Comparison of ENCODE assay signal across 27 cellular contexts in genomic region chr15:22870865-22871264, GRCh38.
"Had no signal": no experiment of that assay in that cellular context is flagged by ENCODE, and none has a peak within 500 bp of the region (broad histone marks: within the 10 kb centered on the region; RNA-seq: fewer than 3 reads in every experiment).

No MANE protein-coding gene starts in this region.

- ATAC-seq: activated CD4-positive, alpha-beta T cell treated with anti-CD3 and anti-CD28 coated beads for 36 hours; activated CD8-positive, alpha-beta memory T cell treated with anti-CD3 and anti-CD28 coated beads, Interleukin-2, amount 10 ng/mL, durations not matched to agents 7 days and 5 days; activated CD8-positive, alpha-beta T cell treated with anti-CD3 and anti-CD28 coated beads, Interleukin-2, amount 10 ng/mL, durations not matched to agents 7 days and 5 days; sciatic nerve had no signal

- H3K27ac ChIP-seq: breast epithelium, ovary, prostate gland, skin epidermis, tibial nerve had no signal

- H3K27me3 ChIP-seq: breast epithelium, esophagus squamous epithelium, ovary, tibial nerve had no signal

- DNase-seq: activated CD4-positive, alpha-beta T cell treated with anti-CD3 and anti-CD28 coated beads for 36 hours; activated CD4-positive, CD25-positive, alpha-beta regulatory T cell; activated CD8-positive, alpha-beta memory T cell treated with anti-CD3 and anti-CD28 coated beads, Interleukin-2, amount 10 ng/mL, durations not matched to agents 7 days and 5 days; activated CD8-positive, alpha-beta T cell treated with anti-CD3 and anti-CD28 coated beads, Interleukin-2, amount 10 ng/mL, durations not matched to agents 7 days and 5 days; activated effector memory CD4-positive, alpha-beta T cell treated with anti-CD3 and anti-CD28 coated beads, Interleukin-2, amount 50 U/mL, for 16 hours; activated naive CD4-positive, alpha-beta T cell treated with anti-CD3 and anti-CD28 coated beads for 36 hours; activated naive CD8-positive, alpha-beta T cell treated with anti-CD3 and anti-CD28 coated beads, Interleukin-2, amount 10 ng/mL, durations not matched to agents 7 days and 5 days; amygdala; central memory CD4-positive, alpha-beta T cell; dermis blood vessel endothelial cell; effector CD4-positive, alpha-beta T cell; esophagus squamous epithelium; left ventricle myocardium inferior; ovary; retina; stimulated activated CD4-positive, alpha-beta T cell treated with anti-CD3 and anti-CD28 coated beads, Interleukin-4, amount 100 ng/mL, for 24 hours; stimulated activated naive CD4-positive, alpha-beta T cell; T-helper 1 cell had no signal

- H3K9me3 ChIP-seq: breast epithelium, esophagus squamous epithelium, left ventricle myocardium inferior, ovary, prostate gland, tibial nerve had no signal

- H3K4me1 ChIP-seq: breast epithelium, prostate gland, tibial nerve had no signal

- H3K4me3 ChIP-seq: breast epithelium, esophagus squamous epithelium, left ventricle myocardium inferior, lung, ovary, prostate gland, skin epidermis, tibial nerve had no signal

- H3K4me3 Mint-ChIP-seq: activated CD4-positive, alpha-beta T cell treated with anti-CD3 and anti-CD28 coated beads for 36 hours; activated CD8-positive, alpha-beta memory T cell treated with anti-CD3 and anti-CD28 coated beads, Interleukin-2, amount 10 ng/mL, durations not matched to agents 7 days and 5 days; activated CD8-positive, alpha-beta T cell treated with anti-CD3 and anti-CD28 coated beads, Interleukin-2, amount 10 ng/mL, durations not matched to agents 7 days and 5 days; activated naive CD4-positive, alpha-beta T cell treated with anti-CD3 and anti-CD28 coated beads for 36 hours; activated naive CD8-positive, alpha-beta T cell treated with anti-CD3 and anti-CD28 coated beads, Interleukin-2, amount 10 ng/mL, durations not matched to agents 7 days and 5 days; T-helper 2 cell treated with Interferon-gamma antibody and Interleukin-4, amounts not matched to agents 5 μg/mL and 100 μg/mL, for 36 hours had no signal

- H3K36me3 ChIP-seq: ovary, prostate gland had no signal

- H3K4me1 Mint-ChIP-seq: activated CD4-positive, alpha-beta T cell treated with anti-CD3 and anti-CD28 coated beads for 36 hours; activated naive CD8-positive, alpha-beta T cell treated with anti-CD3 and anti-CD28 coated beads, Interleukin-2, amount 10 ng/mL, durations not matched to agents 7 days and 5 days had no signal

- H3K27ac Mint-ChIP-seq: activated CD4-positive, alpha-beta T cell treated with anti-CD3 and anti-CD28 coated beads for 36 hours; activated CD8-positive, alpha-beta memory T cell treated with anti-CD3 and anti-CD28 coated beads, Interleukin-2, amount 10 ng/mL, durations not matched to agents 7 days and 5 days; activated CD8-positive, alpha-beta T cell treated with anti-CD3 and anti-CD28 coated beads, Interleukin-2, amount 10 ng/mL, durations not matched to agents 7 days and 5 days; activated naive CD4-positive, alpha-beta T cell treated with anti-CD3 and anti-CD28 coated beads for 36 hours; activated naive CD8-positive, alpha-beta T cell treated with anti-CD3 and anti-CD28 coated beads, Interleukin-2, amount 10 ng/mL, durations not matched to agents 7 days and 5 days; T-helper 2 cell treated with Interferon-gamma antibody and Interleukin-4, amounts not matched to agents 5 μg/mL and 100 μg/mL, for 36 hours had no signal

- FAIRE-seq: frontal cortex, islet of Langerhans had no signal

- H3K9me3 Mint-ChIP-seq: activated naive CD4-positive, alpha-beta T cell treated with anti-CD3 and anti-CD28 coated beads for 36 hours; activated naive CD8-positive, alpha-beta T cell treated with anti-CD3 and anti-CD28 coated beads, Interleukin-2, amount 10 ng/mL, durations not matched to agents 7 days and 5 days; T-helper 2 cell treated with Interferon-gamma antibody and Interleukin-4, amounts not matched to agents 5 μg/mL and 100 μg/mL, for 36 hours had no signal

- H3K27me3 Mint-ChIP-seq: activated CD4-positive, alpha-beta T cell treated with anti-CD3 and anti-CD28 coated beads for 36 hours; activated CD8-positive, alpha-beta memory T cell treated with anti-CD3 and anti-CD28 coated beads, Interleukin-2, amount 10 ng/mL, durations not matched to agents 7 days and 5 days; activated naive CD8-positive, alpha-beta T cell treated with anti-CD3 and anti-CD28 coated beads, Interleukin-2, amount 10 ng/mL, durations not matched to agents 7 days and 5 days had no signal
